28 cellular contexts compared by ENCODE assay signal in genomic region chr11:77176996-77177395, GRCh38.
"Had no signal": no experiment of that assay in that cellular context is flagged by ENCODE, and none has a peak within 500 bp of the region (broad histone marks: within the 10 kb centered on the region; RNA-seq: fewer than 3 reads in every experiment).

No MANE protein-coding gene starts in this region.

- H3K9ac ChIP-seq: parathyroid adenoma had no signal

- H3K36me3 Mint-ChIP-seq: mesothelial cell of epicardium; naive B cell; natural killer cell treated with Interleukin-12 subunit alpha and Interleukin-12 subunit beta and Interleukin-15 and Interleukin-18, amount 100 ng/mL, for 72 hours had no signal

- H3K36me3 ChIP-seq: gastrocnemius medialis, lower lobe of right lung, stomach, thyroid gland, vagina had no signal

- H3K27ac Mint-ChIP-seq: mesothelial cell of epicardium; natural killer cell treated with Interleukin-12 subunit alpha and Interleukin-12 subunit beta and Interleukin-15 and Interleukin-18, amount 100 ng/mL, for 72 hours; progenitor cell of endocrine pancreas had no signal

- H3K27ac ChIP-seq: epithelial cell of prostate, gastrocnemius medialis, left lung, lower lobe of right lung, parathyroid adenoma, stomach, thyroid gland, vagina had no signal

- H3K79me2 ChIP-seq: parathyroid adenoma had no signal

- ATAC-seq: esophagus mucosa; gastrocnemius medialis; left lung; lower lobe of right lung; mucosa of descending colon; natural killer cell treated with Interleukin-12 subunit alpha and Interleukin-12 subunit beta and Interleukin-15 and Interleukin-18, amount 100 ng/mL, for 72 hours; sciatic nerve had no signal

- H3K4me3 Mint-ChIP-seq: mesothelial cell of epicardium; natural killer cell treated with Interleukin-12 subunit alpha and Interleukin-12 subunit beta and Interleukin-15 and Interleukin-18, amount 100 ng/mL, for 72 hours; neural crest cell had no signal

- H3K4me2 ChIP-seq: smooth muscle cell had no signal

- H3K4me3 ChIP-seq: gastrocnemius medialis, left lung, lower lobe of right lung, mucosa of descending colon, smooth muscle cell, stomach, thyroid gland, vagina had no signal

- DNase-seq: cortex of kidney; dorsolateral prefrontal cortex; effector CD4-positive, alpha-beta T cell; foreskin fibroblast; gastrocnemius medialis; head of caudate nucleus; lower lobe of right lung; naive B cell; stimulated activated CD4-positive, alpha-beta T cell treated with anti-CD3 and anti-CD28 coated beads, Interleukin-12 subunit alpha, Interleukin-12 subunit beta, amount 100 ng/mL, for 4 hours; stimulated activated CD4-positive, alpha-beta T cell treated with anti-CD3 and anti-CD28 coated beads, Interleukin-1b, Interleukin-23, amount 100 ng/mL, for 48 hours; stimulated activated CD4-positive, alpha-beta T cell treated with anti-CD3 and anti-CD28 coated beads, Interleukin-4, amount 100 ng/mL, for 1 hour; stimulated activated CD8-positive, alpha-beta memory T cell treated with anti-CD3 and anti-CD28 coated beads, Interleukin-4, amount 100 ng/mL, for 48 hours; stimulated activated naive CD4-positive, alpha-beta T cell treated with Interleukin-2 at 50 U/mL for 16 hours; stomach; thyroid gland; trophoblast cell had no signal

- H3K27me3 Mint-ChIP-seq: natural killer cell treated with Interleukin-12 subunit alpha and Interleukin-12 subunit beta and Interleukin-15 and Interleukin-18, amount 100 ng/mL, for 72 hours; progenitor cell of endocrine pancreas had no signal

- H3K27me3 ChIP-seq: dorsolateral prefrontal cortex, gastrocnemius medialis, left lung, stomach, thyroid gland, vagina had no signal

- H3K4me1 ChIP-seq: gastrocnemius medialis, lower lobe of right lung, parathyroid adenoma, thyroid gland, vagina had no signal

- H3K9me3 Mint-ChIP-seq: natural killer cell treated with Interleukin-12 subunit alpha and Interleukin-12 subunit beta and Interleukin-15 and Interleukin-18, amount 100 ng/mL, for 72 hours had no signal
